Comparison of ENCODE assay signal across 9 cellular contexts in genomic region chr4:183249854-183250253, GRCh38.
DNase-seq lines count a peak whose midpoint lies in the region; ATAC-seq, FAIRE-seq and TF ChIP-seq lines count a peak whose summit lies in the region.
"Had no signal": no experiment of that assay in that cellular context is flagged by ENCODE, and none has a peak within 500 bp of the region (broad histone marks: within the 10 kb centered on the region; RNA-seq: fewer than 3 reads in every experiment).

No MANE protein-coding gene starts in this region.

- no peak overlapping the region for H3K4me3 ChIP-seq in A673 (ENCODE audit: low read depth, low read length, poor library complexity, severe bottlenecking)
- no peak overlapping the region for H3K4me3 ChIP-seq in GM06990 (replicated peaks; ENCODE audit: low read depth, low read length)
- no peak overlapping the region for H3K4me3 ChIP-seq in keratinocyte (ENCODE audit: control insufficient read depth in 2 of 3, extremely low read depth in 1 of 3, insufficient read depth in 2 of 3, low read depth in 1 of 3, low read length in 3 of 3)
- H3K4me3 ChIP-seq in aorta (ENCODE audit: low read length in 2 of 2): no peak overlapping the region

- ATAC-seq in WTC11: peak; percentile 78
- no peak for ATAC-seq in aorta (ENCODE audit: low FRiP score)
- ATAC-seq in HG02840 (IDR thresholded peaks at IDR 0.05; ENCODE audit: low FRiP score, unreplicated experiment): no peak

- peaks cover 3% of the 10 kb centered on the region for H3K4me1 Mint-ChIP-seq in WTC11
- H3K4me1 Mint-ChIP-seq: central memory CD8-positive, alpha-beta T cell had no signal

- H3K4me3 Mint-ChIP-seq in WTC11: no peak overlapping the region
- H3K4me3 Mint-ChIP-seq: central memory CD8-positive, alpha-beta T cell had no signal

- WGBS in aorta, 2 donors: 56% methylated on average over 2 of the region's 2 CpGs

- no TSS peak for BruUV-seq in A673 (replicated peaks; lab: Mats Ljungman, UMichigan)

- no peaks in the 10 kb centered on the region for H3K9me1 ChIP-seq in keratinocyte (ENCODE audit: control insufficient read depth, extremely low read depth, insufficient read depth, low read length)

- H3K4me1 ChIP-seq in A673 (ENCODE audit: insufficient read depth, low read length, poor library complexity, severe bottlenecking): no peaks in the 10 kb centered on the region
- no peaks in the 10 kb centered on the region for H3K4me1 ChIP-seq in keratinocyte (ENCODE audit: control insufficient read depth, extremely low read depth, insufficient read depth, low read length)
- no peaks in the 10 kb centered on the region for H3K4me1 ChIP-seq in aorta (ENCODE audit: control insufficient read depth in 1 of 2, insufficient read depth in 2 of 2, low read length in 2 of 2)

- peak; percentile 84 for FAIRE-seq in keratinocyte (lab: Jason Lieb, UNC)

- no peaks in the 10 kb centered on the region for H3K9me3 Mint-ChIP-seq in WTC11
- H3K9me3 Mint-ChIP-seq: central memory CD8-positive, alpha-beta T cell had no signal

- H3K27me3 Mint-ChIP-seq in WTC11 (ENCODE audit: low read depth): no peaks in the 10 kb centered on the region

- no peak overlapping the region for H3K4me2 ChIP-seq in keratinocyte (ENCODE audit: control insufficient read depth, extremely low read depth, insufficient read depth, low read depth, low read length)

- dilution Hi-C loops in keratinocyte (cut with MboI; ENCODE audit: extremely low pct_ligation_motif_present, low sequenced_read_pairs): loop anchor here (25.0 kb wide), 1 partner anchor 313 kb away; no protein-coding TSS in a partner anchor

- no peak overlapping the region for H3K9ac ChIP-seq in keratinocyte (ENCODE audit: control insufficient read depth, extremely low read depth, insufficient read depth, low read length)

- H2AFZ ChIP-seq in keratinocyte (ENCODE audit: control insufficient read depth, low read length): no peak overlapping the region

- intact Hi-C loops in A673 (cut with micrococcal nuclease; ENCODE audit: unreplicated experiment): loop anchor here (1.0 kb wide), 1 partner anchor 177 kb away; no protein-coding TSS in a partner anchor
- intact Hi-C loops in aorta (cut with DNase I): no loop called here

- H3K27me3 ChIP-seq in A673 (replicated peaks; ENCODE audit: insufficient read depth, low read depth, low read length, poor library complexity): no peaks in the 10 kb centered on the region
- H3K27me3 ChIP-seq in GM06990 (replicated peaks; ENCODE audit: control insufficient read depth, insufficient read depth, low read length): no peaks in the 10 kb centered on the region
- no peaks in the 10 kb centered on the region for H3K27me3 ChIP-seq in keratinocyte (ENCODE audit: control insufficient read depth, extremely low read depth, insufficient read depth, low read length)
- peaks cover 0 to 1% of the 10 kb centered on the region in 2 donors for H3K27me3 ChIP-seq in aorta (ENCODE audit: control insufficient read depth in 1 of 2, insufficient read depth in 2 of 2, low read length in 1 of 2)

- H3K79me2 ChIP-seq in keratinocyte (ENCODE audit: control insufficient read depth, insufficient read depth, low read length): no peaks in the 10 kb centered on the region

- DNase-seq in A673 (ENCODE audit: low spot score) (peak; percentile 62), GM06990 (ENCODE audit: extremely low read depth, insufficient read length) (no peak), LHCN-M2 (ENCODE audit: low read depth) (peak; percentile 32), WTC11 (ENCODE audit: low spot score) (no peak), keratinocyte (ENCODE audit: low read depth, low spot score) (no peak), aorta (no peak), putamen (ENCODE audit: low spot score) (no peak)

- CTCF ChIA-PET in A673 (lab: Charles Lee): interaction anchor here (0.6 to 3.4 kb wide), 3 partner anchors 177 to 313 kb away, joined by 9 to 23 read pairs (median 17); no protein-coding TSS in a partner anchor
- CTCF ChIA-PET in WTC11 (lab: Charles Lee): interaction anchor here (0.6 to 3.3 kb wide), 10 partner anchors 10 to 312 kb away, joined by 3 to 33 read pairs (median 5); partner anchors contain the start of gene CLDN24

- H3K36me3 ChIP-seq in A673 (ENCODE audit: insufficient read depth, low read length, poor library complexity, severe bottlenecking) (peaks cover 64% of the 10 kb centered on the region), GM06990 (ENCODE audit: control insufficient read depth, insufficient read depth, low read length) (no peaks in the 10 kb centered on the region), keratinocyte (ENCODE audit: control insufficient read depth in 2 of 2, extremely low read depth in 1 of 2, insufficient read depth in 2 of 2, low read length in 2 of 2) (peaks cover 18 to 22% of the 10 kb centered on the region in 2 experiments), aorta (ENCODE audit: control insufficient read depth in 1 of 2, insufficient read depth in 2 of 2, low read length in 1 of 2) (no peaks in the 10 kb centered on the region)

- H4K20me1 ChIP-seq in keratinocyte (ENCODE audit: control insufficient read depth, extremely low read depth, insufficient read depth, low read length): no peaks in the 10 kb centered on the region

- H3K9me3 ChIP-seq in A673 (ENCODE audit: low read depth, low read length, poor library complexity, severe bottlenecking) (no peaks in the 10 kb centered on the region), keratinocyte (ENCODE audit: control insufficient read depth, low read depth, low read length) (no peaks in the 10 kb centered on the region), aorta (ENCODE audit: control insufficient read depth, low read length) (no peaks in the 10 kb centered on the region)

- H3K27ac Mint-ChIP-seq in WTC11: peak overlapping the region; percentile 51

- peak; percentile 57 for TF ChIP-seq CTCF in A673 (conservative IDR thresholded peaks at IDR 0.05; ENCODE audit: low read depth, low read length)
- TF ChIP-seq CTCF in GM06990 (IDR thresholded peaks at IDR 0.05; ENCODE audit: insufficient read depth, low read length, poor library complexity, severe bottlenecking): peak; percentile 29
- no peak for TF ChIP-seq CTCF in WTC11 (IDR thresholded peaks at IDR 0.05)
- peak; percentile 24 to 56 (median 29) for TF ChIP-seq CTCF in keratinocyte (optimal IDR thresholded peaks at IDR 0.05 in 1 of 3, IDR thresholded peaks at IDR 0.05 in 1 of 3, conservative IDR thresholded peaks at IDR 0.05 in 1 of 3; ENCODE audit: extremely low read depth in 1 of 3, insufficient read depth in 2 of 3, low read length in 3 of 3)

- H3K27ac ChIP-seq in A673 (ENCODE audit: low read depth, low read length, poor library complexity, severe bottlenecking) (no peak overlapping the region), keratinocyte (ENCODE audit: control insufficient read depth, insufficient read depth, low read length) (no peak overlapping the region), aorta (ENCODE audit: low read depth in 1 of 2, low read length in 2 of 2) (no peak overlapping the region)

- H3K36me3 Mint-ChIP-seq in WTC11: peaks cover 60% of the 10 kb centered on the region

- POLR2A ChIA-PET in A673 (lab: Charles Lee; ENCODE audit: low non-redundant PET) (interaction anchor here (0.6 kb wide), 1 partner anchor 103 kb away, joined by 4 read pairs; no protein-coding TSS in a partner anchor), WTC11 (lab: Charles Lee) (interaction anchor here (0.5 to 1.3 kb wide), 4 partner anchors 33 to 175 kb away, joined by 3 to 5 read pairs (median 4); partner anchors contain the start of gene WWC2)

TF ChIP-seq in WTC11, 78 proteins besides CTCF, POLR2A, EP300 and RAD21 (continues in another document):
- TF ChIP-seq ZNF317 (CRISPR knock-in tag; IDR thresholded peaks at IDR 0.05; ENCODE audit: borderline replicate concordance, low read depth) (no peak), ZNF263 (CRISPR knock-in tag; IDR thresholded peaks at IDR 0.05; ENCODE audit: low read depth) (no peak), FOXJ3 (CRISPR knock-in tag; IDR thresholded peaks at IDR 0.05; ENCODE audit: borderline replicate concordance) (no peak), SMAD3 (CRISPR knock-in tag; IDR thresholded peaks at IDR 0.05; ENCODE audit: borderline replicate concordance) (no peak), ZMAT4 (CRISPR knock-in tag; IDR thresholded peaks at IDR 0.05) (no peak), HMGXB4 (CRISPR knock-in tag; IDR thresholded peaks at IDR 0.05) (no peak)
- TF ChIP-seq, protein P1, sequence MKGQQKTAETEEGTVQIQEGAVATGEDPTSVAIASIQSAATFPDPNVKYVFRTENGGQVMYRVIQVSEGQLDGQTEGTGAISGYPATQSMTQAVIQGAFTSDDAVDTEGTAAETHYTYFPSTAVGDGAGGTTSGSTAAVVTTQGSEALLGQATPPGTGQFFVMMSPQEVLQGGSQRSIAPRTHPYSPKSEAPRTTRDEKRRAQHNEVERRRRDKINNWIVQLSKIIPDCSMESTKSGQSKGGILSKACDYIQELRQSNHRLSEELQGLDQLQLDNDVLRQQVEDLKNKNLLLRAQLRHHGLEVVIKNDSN (CRISPR knock-in tag; IDR thresholded peaks at IDR 0.05): no peak
- TF ChIP-seq, protein P2, sequence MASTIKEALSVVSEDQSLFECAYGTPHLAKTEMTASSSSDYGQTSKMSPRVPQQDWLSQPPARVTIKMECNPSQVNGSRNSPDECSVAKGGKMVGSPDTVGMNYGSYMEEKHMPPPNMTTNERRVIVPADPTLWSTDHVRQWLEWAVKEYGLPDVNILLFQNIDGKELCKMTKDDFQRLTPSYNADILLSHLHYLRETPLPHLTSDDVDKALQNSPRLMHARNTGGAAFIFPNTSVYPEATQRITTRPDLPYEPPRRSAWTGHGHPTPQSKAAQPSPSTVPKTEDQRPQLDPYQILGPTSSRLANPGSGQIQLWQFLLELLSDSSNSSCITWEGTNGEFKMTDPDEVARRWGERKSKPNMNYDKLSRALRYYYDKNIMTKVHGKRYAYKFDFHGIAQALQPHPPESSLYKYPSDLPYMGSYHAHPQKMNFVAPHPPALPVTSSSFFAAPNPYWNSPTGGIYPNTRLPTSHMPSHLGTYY (CRISPR knock-in tag; IDR thresholded peaks at IDR 0.05): no peak

Comparison
In these comparisons a context has a peak if more than half of its experiments do, and no peak if none do; other contexts are left out.
1. DNase-seq: peak in A673 (single experiment) and LHCN-M2 (single experiment); none in GM06990 (single experiment), WTC11 (single experiment), keratinocyte (single experiment), aorta (0 of 2) and putamen (single experiment).